In the genomic region with DNA sequence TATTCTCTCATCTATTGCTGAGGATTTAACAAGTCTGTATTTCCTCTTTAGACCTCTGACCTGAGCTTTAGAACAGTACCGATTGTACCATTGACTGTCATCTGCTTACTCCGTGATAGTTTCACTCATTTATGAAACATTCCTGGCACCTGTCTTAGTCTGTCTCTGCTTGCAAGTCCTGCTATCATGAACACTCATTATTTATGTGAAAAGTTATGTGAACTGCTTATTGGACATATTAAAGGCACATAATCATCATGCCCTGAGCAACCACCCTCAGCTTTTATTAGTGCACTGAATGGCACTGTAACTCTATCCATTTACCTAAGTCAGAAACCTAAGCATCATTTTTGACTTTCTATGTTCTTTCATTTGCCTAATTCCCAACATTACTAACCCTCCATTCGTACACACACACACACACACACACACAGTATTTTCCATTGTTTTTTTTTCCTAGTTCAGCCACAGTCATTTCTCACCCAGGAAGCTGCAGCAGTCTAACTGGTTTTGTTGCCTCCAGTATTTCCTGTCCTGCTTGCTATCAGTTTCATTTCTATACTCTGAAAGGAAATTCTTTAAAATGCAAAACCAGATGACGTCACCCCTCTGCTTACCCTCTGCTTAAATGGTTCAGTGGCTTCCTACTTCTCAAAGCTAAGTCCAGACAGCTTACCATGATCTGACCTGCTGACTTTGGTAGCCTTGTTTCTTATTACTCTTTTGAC, we compare ENCODE assay signal across 1 cellular context.
TF ChIP-seq lines count a peak whose summit lies in the region.

No MANE protein-coding gene starts in this region.

TF ChIP-seq in SK-N-SH, 30 proteins besides CTCF, POLR2A, EP300 and RAD21 (continued from another document):
- TF ChIP-seq, protein P1, sequence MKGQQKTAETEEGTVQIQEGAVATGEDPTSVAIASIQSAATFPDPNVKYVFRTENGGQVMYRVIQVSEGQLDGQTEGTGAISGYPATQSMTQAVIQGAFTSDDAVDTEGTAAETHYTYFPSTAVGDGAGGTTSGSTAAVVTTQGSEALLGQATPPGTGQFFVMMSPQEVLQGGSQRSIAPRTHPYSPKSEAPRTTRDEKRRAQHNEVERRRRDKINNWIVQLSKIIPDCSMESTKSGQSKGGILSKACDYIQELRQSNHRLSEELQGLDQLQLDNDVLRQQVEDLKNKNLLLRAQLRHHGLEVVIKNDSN (IDR thresholded peaks at IDR 0.05; ENCODE audit: borderline replicate concordance, low read depth) = no peak
- TF ChIP-seq, protein P2, sequence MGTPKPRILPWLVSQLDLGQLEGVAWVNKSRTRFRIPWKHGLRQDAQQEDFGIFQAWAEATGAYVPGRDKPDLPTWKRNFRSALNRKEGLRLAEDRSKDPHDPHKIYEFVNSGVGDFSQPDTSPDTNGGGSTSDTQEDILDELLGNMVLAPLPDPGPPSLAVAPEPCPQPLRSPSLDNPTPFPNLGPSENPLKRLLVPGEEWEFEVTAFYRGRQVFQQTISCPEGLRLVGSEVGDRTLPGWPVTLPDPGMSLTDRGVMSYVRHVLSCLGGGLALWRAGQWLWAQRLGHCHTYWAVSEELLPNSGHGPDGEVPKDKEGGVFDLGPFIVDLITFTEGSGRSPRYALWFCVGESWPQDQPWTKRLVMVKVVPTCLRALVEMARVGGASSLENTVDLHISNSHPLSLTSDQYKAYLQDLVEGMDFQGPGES (IDR thresholded peaks at IDR 0.05; ENCODE audit: low read depth, low read length) = no peak
- TF ChIP-seq SMC3 (IDR thresholded peaks at IDR 0.05; ENCODE audit: low read depth, low read length) (no peak), YY1 (IDR thresholded peaks at IDR 0.05; ENCODE audit: low read depth) (no peak), POLR2AphosphoS5 (IDR thresholded peaks at IDR 0.05; ENCODE audit: low read depth, low read length) (no peak), TCF12 (IDR thresholded peaks at IDR 0.05) (peak; percentile 45), GABPA (IDR thresholded peaks at IDR 0.05; ENCODE audit: low read depth) (peak; percentile 51), SIN3A (IDR thresholded peaks at IDR 0.05; ENCODE audit: borderline replicate concordance, low read depth, low read length) (no peak), NRF1 (IDR thresholded peaks at IDR 0.05; ENCODE audit: low read depth, low read length) (no peak), RFX5 (IDR thresholded peaks at IDR 0.05; ENCODE audit: low read length) (no peak), RCOR1 (IDR thresholded peaks at IDR 0.05; ENCODE audit: low read length) (no peak), RXRA (IDR thresholded peaks at IDR 0.05; ENCODE audit: borderline replicate concordance, low read depth) (no peak), NFIC (IDR thresholded peaks at IDR 0.05; ENCODE audit: borderline replicate concordance) (no peak), FOXJ3 (CRISPR knock-in tag; IDR thresholded peaks at IDR 0.05) (no peak), JUND (IDR thresholded peaks at IDR 0.05) (peak; percentile 31; the same call in 1 of the 2 replicates), FOSL2 (IDR thresholded peaks at IDR 0.05; ENCODE audit: borderline replicate concordance, low read depth) (peak; percentile 27; the same call in 1 of the 2 replicates), FOXM1 (IDR thresholded peaks at IDR 0.05; ENCODE audit: low read depth) (no peak), MXI1 (IDR thresholded peaks at IDR 0.05; ENCODE audit: low read depth, low read length) (no peak)
- TF ChIP-seq, protein P3, sequence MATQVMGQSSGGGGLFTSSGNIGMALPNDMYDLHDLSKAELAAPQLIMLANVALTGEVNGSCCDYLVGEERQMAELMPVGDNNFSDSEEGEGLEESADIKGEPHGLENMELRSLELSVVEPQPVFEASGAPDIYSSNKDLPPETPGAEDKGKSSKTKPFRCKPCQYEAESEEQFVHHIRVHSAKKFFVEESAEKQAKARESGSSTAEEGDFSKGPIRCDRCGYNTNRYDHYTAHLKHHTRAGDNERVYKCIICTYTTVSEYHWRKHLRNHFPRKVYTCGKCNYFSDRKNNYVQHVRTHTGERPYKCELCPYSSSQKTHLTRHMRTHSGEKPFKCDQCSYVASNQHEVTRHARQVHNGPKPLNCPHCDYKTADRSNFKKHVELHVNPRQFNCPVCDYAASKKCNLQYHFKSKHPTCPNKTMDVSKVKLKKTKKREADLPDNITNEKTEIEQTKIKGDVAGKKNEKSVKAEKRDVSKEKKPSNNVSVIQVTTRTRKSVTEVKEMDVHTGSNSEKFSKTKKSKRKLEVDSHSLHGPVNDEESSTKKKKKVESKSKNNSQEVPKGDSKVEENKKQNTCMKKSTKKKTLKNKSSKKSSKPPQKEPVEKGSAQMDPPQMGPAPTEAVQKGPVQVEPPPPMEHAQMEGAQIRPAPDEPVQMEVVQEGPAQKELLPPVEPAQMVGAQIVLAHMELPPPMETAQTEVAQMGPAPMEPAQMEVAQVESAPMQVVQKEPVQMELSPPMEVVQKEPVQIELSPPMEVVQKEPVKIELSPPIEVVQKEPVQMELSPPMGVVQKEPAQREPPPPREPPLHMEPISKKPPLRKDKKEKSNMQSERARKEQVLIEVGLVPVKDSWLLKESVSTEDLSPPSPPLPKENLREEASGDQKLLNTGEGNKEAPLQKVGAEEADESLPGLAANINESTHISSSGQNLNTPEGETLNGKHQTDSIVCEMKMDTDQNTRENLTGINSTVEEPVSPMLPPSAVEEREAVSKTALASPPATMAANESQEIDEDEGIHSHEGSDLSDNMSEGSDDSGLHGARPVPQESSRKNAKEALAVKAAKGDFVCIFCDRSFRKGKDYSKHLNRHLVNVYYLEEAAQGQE (IDR thresholded peaks at IDR 0.05; ENCODE audit: low read depth, low read length) = no peak
- TF ChIP-seq, protein P4, sequence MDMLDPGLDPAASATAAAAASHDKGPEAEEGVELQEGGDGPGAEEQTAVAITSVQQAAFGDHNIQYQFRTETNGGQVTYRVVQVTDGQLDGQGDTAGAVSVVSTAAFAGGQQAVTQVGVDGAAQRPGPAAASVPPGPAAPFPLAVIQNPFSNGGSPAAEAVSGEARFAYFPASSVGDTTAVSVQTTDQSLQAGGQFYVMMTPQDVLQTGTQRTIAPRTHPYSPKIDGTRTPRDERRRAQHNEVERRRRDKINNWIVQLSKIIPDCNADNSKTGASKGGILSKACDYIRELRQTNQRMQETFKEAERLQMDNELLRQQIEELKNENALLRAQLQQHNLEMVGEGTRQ (IDR thresholded peaks at IDR 0.05; ENCODE audit: borderline replicate concordance, low read depth, low read length) = no peak
